ENCODE assay signal across 20 cellular contexts in the genomic region with DNA sequence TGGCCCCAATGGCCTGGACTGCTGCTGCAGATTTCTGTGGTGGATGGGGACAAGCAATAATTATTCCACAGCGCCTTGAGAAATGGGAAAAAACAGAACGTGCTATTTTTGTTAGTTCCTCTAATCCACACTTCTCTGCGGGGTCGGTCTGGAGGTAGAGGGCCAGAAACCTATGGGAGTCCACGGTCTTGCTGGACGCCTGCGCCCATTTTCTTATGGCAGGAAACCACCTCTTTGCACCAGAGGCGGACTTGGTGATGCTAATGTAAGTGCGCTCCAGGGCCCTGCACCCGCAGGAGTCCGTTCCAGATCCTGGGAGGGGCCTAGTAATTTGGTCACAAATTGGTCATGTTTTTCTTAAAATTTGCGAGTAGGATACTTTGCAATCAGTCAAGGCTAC. TPM values are rescaled to one million over a fixed set of nuclear protein-coding genes. Genes with fewer than 3 reads are reported as not detected.
A peak's percentile ranks its signal among the peaks of the same experiment; 100 is the strongest.
DNase-seq lines count a peak whose midpoint lies in the region; ATAC-seq and TF ChIP-seq lines count a peak whose summit lies in the region.
"Had no signal": no experiment of that assay in that cellular context is flagged by ENCODE, and none has a peak within 500 bp of the region (broad histone marks: within the 10 kb centered on the region; RNA-seq: fewer than 3 reads in every experiment).

No MANE protein-coding gene starts in this region.

- no peaks in the 10 kb centered on the region for H4K20me1 ChIP-seq in IMR-90 (ENCODE audit: insufficient read depth, low read length)
- H4K20me1 ChIP-seq: BLaER1 treated with 17β-estradiol and CSF1 and Interleukin-3, amounts not matched to agents 10 nM and 100 nM had no signal

- H3K9me3 Mint-ChIP-seq in activated CD4-positive, alpha-beta T cell treated with anti-CD3 and anti-CD28 coated beads for 36 hours (ENCODE audit: low read depth): no peaks in the 10 kb centered on the region
- H3K9me3 Mint-ChIP-seq in dendritic cell treated with granulocyte-macrophage colony-stimulating factor and Interleukin-4, amounts not matched to agents 40 ng/mL and 50 ng/mL, for 4 days: peaks cover 8% of the 10 kb centered on the region

- peak overlapping the region; percentile 0; the same call in 1 of the 2 replicates for H4K5ac ChIP-seq in IMR-90 (ENCODE audit: low read depth, low read length)

- H3K23ac ChIP-seq in IMR-90 (ENCODE audit: low read depth, low read length) (peak overlapping the region; percentile 79; the same call in 1 of the 2 replicates), trophoblast cell (ENCODE audit: low read length) (no peak overlapping the region)

- H2BK12ac ChIP-seq in trophoblast cell (ENCODE audit: low read length): no peak overlapping the region

- TF ChIP-seq CTCF in IMR-90 (conservative IDR thresholded peaks at IDR 0.05; ENCODE audit: low read depth, low read length): no peak

- DNase-seq in activated CD4-positive, alpha-beta T cell treated with anti-CD3 and anti-CD28 coated beads for 36 hours: no peak
- DNase-seq in activated CD4-positive, alpha-beta T cell treated with anti-CD3 and anti-CD28 coated beads for 4 hours: no peak
- no peak for DNase-seq in IMR-90
- peak; percentile 31 for DNase-seq in sciatic nerve (ENCODE audit: low spot score)
- DNase-seq in trophoblast cell: no peak
- no peak for DNase-seq in NCI-H510A treated with DMSO at 0.1 percent for 48 hours (lab: John Stamatoyannopoulos, UW)
- DNase-seq in ureter (ENCODE audit: low spot score): no peak
- DNase-seq: DMS79, NCI-H1105, NCI-H2081 treated with DMSO at 0.1 percent for 48 hours, NCI-H446 treated with DMSO at 0.1 percent for 48 hours, SHP77 had no signal

- dilution Hi-C loops in IMR-90 (cut with HindIII; ENCODE audit: low sequenced_read_pairs, unreplicated experiment): no loop called here

- H3K4me3 Mint-ChIP-seq in activated CD4-positive, alpha-beta T cell treated with anti-CD3 and anti-CD28 coated beads for 36 hours: no peak overlapping the region
- no peak overlapping the region for H3K4me3 Mint-ChIP-seq in dendritic cell treated with granulocyte-macrophage colony-stimulating factor and Interleukin-4, amounts not matched to agents 40 ng/mL and 50 ng/mL, for 4 days

- no peak overlapping the region for H3K56ac ChIP-seq in IMR-90 (ENCODE audit: extremely low read depth, insufficient read depth, low read length)

- H2BK5ac ChIP-seq in IMR-90 (ENCODE audit: low read depth, low read length, poor library complexity, severe bottlenecking) (peak overlapping the region; percentile 67), trophoblast cell (ENCODE audit: low read depth, low read length, poor library complexity) (no peak overlapping the region)

- no peaks in the 10 kb centered on the region for H3K79me1 ChIP-seq in IMR-90 (ENCODE audit: low read depth in 1 of 2, low read length in 2 of 2)
- no peaks in the 10 kb centered on the region for H3K79me1 ChIP-seq in trophoblast cell (ENCODE audit: low read length)

- H3K27me3 ChIP-seq in IMR-90 (ENCODE audit: control insufficient read depth, insufficient read depth, low read length) (no peaks in the 10 kb centered on the region), trophoblast cell (ENCODE audit: insufficient read depth, low read length) (no peaks in the 10 kb centered on the region)
- H3K27me3 ChIP-seq: BLaER1 treated with 17β-estradiol and CSF1 and Interleukin-3, amounts not matched to agents 10 nM and 100 nM had no signal

- H3K36me3 Mint-ChIP-seq in activated CD4-positive, alpha-beta T cell treated with anti-CD3 and anti-CD28 coated beads for 36 hours (ENCODE audit: low read depth): peaks cover 4% of the 10 kb centered on the region
- no peaks in the 10 kb centered on the region for H3K36me3 Mint-ChIP-seq in dendritic cell treated with granulocyte-macrophage colony-stimulating factor and Interleukin-4, amounts not matched to agents 40 ng/mL and 50 ng/mL, for 4 days (ENCODE audit: low read depth)

- H3K14ac ChIP-seq in IMR-90 (replicated peaks; ENCODE audit: low read depth, low read length) (no peak overlapping the region), trophoblast cell (ENCODE audit: low read length) (no peak overlapping the region)

- 0 out of 2 replicates have a peak, but pooled peaks cover 5% of the 10 kb centered on the region for H3K9me1 ChIP-seq in IMR-90 (ENCODE audit: insufficient read depth, low read length)

- H3K36me3 ChIP-seq in IMR-90 (ENCODE audit: control insufficient read depth, insufficient read depth, low read length) (no peaks in the 10 kb centered on the region), trophoblast cell (ENCODE audit: control insufficient read depth in 1 of 2, insufficient read depth in 2 of 2, low read length in 2 of 2) (no peaks in the 10 kb centered on the region)
- H3K36me3 ChIP-seq: BLaER1 treated with 17β-estradiol and CSF1 and Interleukin-3, amounts not matched to agents 10 nM and 100 nM had no signal

- H4K12ac ChIP-seq in trophoblast cell (ENCODE audit: low read depth, low read length): no peak overlapping the region

- H3K4me1 Mint-ChIP-seq in activated CD4-positive, alpha-beta T cell treated with anti-CD3 and anti-CD28 coated beads for 36 hours: peaks cover 17% of the 10 kb centered on the region
- H3K4me1 Mint-ChIP-seq in dendritic cell treated with granulocyte-macrophage colony-stimulating factor and Interleukin-4, amounts not matched to agents 40 ng/mL and 50 ng/mL, for 4 days (ENCODE audit: low read depth): peaks cover 33% of the 10 kb centered on the region

- H3K9ac ChIP-seq in IMR-90 (ENCODE audit: low read depth, low read length): no peak overlapping the region
- H3K9ac ChIP-seq in trophoblast cell (ENCODE audit: low read length): no peak overlapping the region
- H3K9ac ChIP-seq: KMS-11 had no signal

- CTCF ChIA-PET in activated CD4-positive, alpha-beta T cell treated with anti-CD3 and anti-CD28 coated beads for 36 hours (lab: Charles Lee): no interaction called here
- CTCF ChIA-PET in IMR-90 (lab: Yijun Ruan, JAX): no interaction called here

- peak overlapping the region; percentile 74 for H2AK9ac ChIP-seq in IMR-90 (replicated peaks; ENCODE audit: low read depth, low read length, poor library complexity)

- intact Hi-C loops in activated CD4-positive, alpha-beta T cell treated with anti-CD3 and anti-CD28 coated beads for 36 hours (cut with DNase I, micrococcal nuclease): loop anchor here in 1 of 2 experiments (2.0 to 5.0 kb wide), 2 partner anchors 49 to 59 kb away; no protein-coding TSS in a partner anchor
- intact Hi-C loops in IMR-90 (cut with micrococcal nuclease): no loop called here
- intact Hi-C loops in dendritic cell treated with granulocyte-macrophage colony-stimulating factor and Interleukin-4, amounts not matched to agents 40 ng/mL and 50 ng/mL, for 4 days (cut with micrococcal nuclease): loop anchor here (2.0 to 5.0 kb wide), 2 partner anchors 249 to 431 kb away; a partner anchor contains a TSS
- intact Hi-C loops in sciatic nerve (cut with DNase I): no loop called here

- peak overlapping the region; percentile 24 for H3K27ac Mint-ChIP-seq in activated CD4-positive, alpha-beta T cell treated with anti-CD3 and anti-CD28 coated beads for 36 hours
- peak overlapping the region; percentile 84 for H3K27ac Mint-ChIP-seq in dendritic cell treated with granulocyte-macrophage colony-stimulating factor and Interleukin-4, amounts not matched to agents 40 ng/mL and 50 ng/mL, for 4 days

- H2BK20ac ChIP-seq in IMR-90 (ENCODE audit: low read depth, low read length): peak overlapping the region; percentile 92

- no peaks in the 10 kb centered on the region for H3K79me2 ChIP-seq in trophoblast cell (ENCODE audit: control insufficient read depth, insufficient read depth, low read length, poor library complexity)

- H3K4me2 ChIP-seq in IMR-90 (ENCODE audit: low read depth, low read length) (no peak overlapping the region), trophoblast cell (ENCODE audit: low read length) (no peak overlapping the region)
- H3K4me2 ChIP-seq: KMS-11 had no signal

- WGBS in IMR-90 (ENCODE audit: extremely low coverage in 2 of 2, insufficient read length in 1 of 2), 2 experiments: 100% methylated on average over 2 of the region's 12 CpGs; no CpG with 5 or more reads in 1 of the 2 experiments
- no CpG with 5 or more reads among the region's 12 CpGs for WGBS in trophoblast cell (ENCODE audit: extremely low coverage, insufficient coverage, insufficient read length)

- peak overlapping the region; percentile 72 for H4K91ac ChIP-seq in IMR-90 (ENCODE audit: insufficient read depth, low read depth, low read length)
- H4K91ac ChIP-seq in trophoblast cell (ENCODE audit: low read depth, low read length): no peak overlapping the region

- H3K4ac ChIP-seq in IMR-90 (ENCODE audit: low read depth, low read length) (peak overlapping the region; percentile 81), trophoblast cell (ENCODE audit: low read depth, low read length) (no peak overlapping the region)

- in situ Hi-C loops in IMR-90 (cut with MboI; ENCODE audit: low sequenced_read_pairs): no loop called here

- TF ChIP-seq RAD21 in IMR-90 (IDR thresholded peaks at IDR 0.05; ENCODE audit: low read length): no peak

- H3K18ac ChIP-seq in IMR-90 (ENCODE audit: low read depth, low read length) (peak overlapping the region; percentile 17; the same call in 1 of the 2 replicates), trophoblast cell (ENCODE audit: low read length) (no peak overlapping the region)

- H2BK120ac ChIP-seq in IMR-90 (ENCODE audit: low read depth, low read length) (peak overlapping the region; percentile 89), trophoblast cell (ENCODE audit: insufficient read depth, low read length, poor library complexity) (no peak overlapping the region)

- H2AFZ ChIP-seq in IMR-90 (replicated peaks; ENCODE audit: low read length, poor library complexity) (peak overlapping the region; percentile 79), trophoblast cell (ENCODE audit: insufficient read depth, low read length, poor library complexity) (no peak overlapping the region)

- peaks cover 20% of the 10 kb centered on the region for H3K27me3 Mint-ChIP-seq in activated CD4-positive, alpha-beta T cell treated with anti-CD3 and anti-CD28 coated beads for 36 hours
- peaks cover 16% of the 10 kb centered on the region for H3K27me3 Mint-ChIP-seq in dendritic cell treated with granulocyte-macrophage colony-stimulating factor and Interleukin-4, amounts not matched to agents 40 ng/mL and 50 ng/mL, for 4 days

- H4K8ac ChIP-seq in IMR-90 (ENCODE audit: low read depth in 2 of 2, low read length in 2 of 2) (peak overlapping the region; percentile 4 to 79; a peak in 3 of 4 replicates), trophoblast cell (ENCODE audit: low read depth, low read length) (no peak overlapping the region)

- H3K9me3 ChIP-seq in IMR-90 (ENCODE audit: control insufficient read depth, insufficient read depth, low read length): no peaks in the 10 kb centered on the region
- no peaks in the 10 kb centered on the region for H3K9me3 ChIP-seq in trophoblast cell (ENCODE audit: insufficient read depth, low read depth, low read length)

- H3K4me3 ChIP-seq in IMR-90 (ENCODE audit: insufficient read depth, low read depth, low read length) (no peak overlapping the region), trophoblast cell (ENCODE audit: low read depth, low read length) (no peak overlapping the region)
- H3K4me3 ChIP-seq: BLaER1 treated with 17β-estradiol and CSF1 and Interleukin-3, amounts not matched to agents 10 nM and 100 nM; SK-N-MC had no signal

- H3K4me1 ChIP-seq in IMR-90 (ENCODE audit: control insufficient read depth, insufficient read depth, low read length) (peaks cover 10% of the 10 kb centered on the region; the same call in 1 of the 2 replicates), trophoblast cell (ENCODE audit: control insufficient read depth in 1 of 2, insufficient read depth in 2 of 2, low read length in 2 of 2) (no peaks in the 10 kb centered on the region)

- H2AK5ac ChIP-seq in IMR-90 (ENCODE audit: low read depth, low read length) (peak overlapping the region; percentile 86), trophoblast cell (ENCODE audit: low read length) (no peak overlapping the region)

- ATAC-seq in activated CD4-positive, alpha-beta T cell treated with anti-CD3 and anti-CD28 coated beads for 36 hours: no peak
- no peak for ATAC-seq in IMR-90 (ENCODE audit: low read depth)
- ATAC-seq in sciatic nerve: no peak

- H2BK15ac ChIP-seq in IMR-90 (ENCODE audit: low read depth, low read length): peak overlapping the region; percentile 5; the same call in 2 of the 3 replicates

- H3K27ac ChIP-seq in IMR-90 (ENCODE audit: insufficient read depth, low read length) (peak overlapping the region; percentile 33), trophoblast cell (ENCODE audit: low read depth, low read length) (no peak overlapping the region)
- H3K27ac ChIP-seq: KMS-11, SK-N-MC had no signal

- no TSS peak for BruUV-seq in IMR-90 (replicated peaks; lab: Mats Ljungman, UMichigan)

- POLR2A ChIA-PET in activated CD4-positive, alpha-beta T cell treated with anti-CD3 and anti-CD28 coated beads for 36 hours (lab: Charles Lee): no interaction called here
- POLR2A ChIA-PET in IMR-90 (lab: Charles Lee; ENCODE audit: unreplicated experiment): no interaction called here

- TF ChIP-seq POLR2A in IMR-90 (IDR thresholded peaks at IDR 0.05; ENCODE audit: low read depth, low read length): no peak

RNA-seq across cellular contexts. Expression of a gene that starts 25.9 kb away (rescaled TPM):
- total RNA-seq in activated CD4-positive, alpha-beta T cell treated with anti-CD3 and anti-CD28 coated beads for 36 hours: not detected
- total RNA-seq in IMR-90 (2012; rRNA removed): not detected in 2 replicates
- not detected in 2 replicates for polyA plus RNA-seq in IMR-90 (2012; rRNA removed)
- polyA plus RNA-seq in IMR-90 (2012; cell fraction: cytosol; rRNA removed): not detected in 2 replicates
- not detected in 2 replicates for polyA plus RNA-seq in IMR-90 (2012; cell fraction: nucleus; rRNA removed; ENCODE audit: low replicate concordance)
- total RNA-seq in sciatic nerve: not detected
- not detected in 2 replicates for polyA plus RNA-seq in trophoblast cell (2013)
- total RNA-seq in ureter: not detected
- total RNA-seq: H1, M059J, OCI-LY7, RPMI7951 had no signal
- polyA plus RNA-seq: H1 had no signal

RNA-seq across cellular contexts. Expression of a gene that starts 28.1 kb away (rescaled TPM):
- not detected for total RNA-seq in activated CD4-positive, alpha-beta T cell treated with anti-CD3 and anti-CD28 coated beads for 36 hours
- total RNA-seq in IMR-90 (2012; rRNA removed) (not detected in 2 replicates), sciatic nerve (not detected), ureter (not detected)
- not detected in 2 replicates for polyA plus RNA-seq in IMR-90 (2012; rRNA removed)
- polyA plus RNA-seq in IMR-90 (2012; cell fraction: cytosol; rRNA removed): not detected in 2 replicates
- 0.03 TPM in 1 of 2 replicates, not detected in the other for polyA plus RNA-seq in IMR-90 (2012; cell fraction: nucleus; rRNA removed; ENCODE audit: low replicate concordance)
- not detected in 2 replicates for polyA plus RNA-seq in trophoblast cell (2013)
- total RNA-seq: H1, OCI-LY7, RPMI7951 had no signal
- polyA plus RNA-seq: H1 had no signal
